8 cellular contexts compared by ENCODE assay signal in the genomic region with DNA sequence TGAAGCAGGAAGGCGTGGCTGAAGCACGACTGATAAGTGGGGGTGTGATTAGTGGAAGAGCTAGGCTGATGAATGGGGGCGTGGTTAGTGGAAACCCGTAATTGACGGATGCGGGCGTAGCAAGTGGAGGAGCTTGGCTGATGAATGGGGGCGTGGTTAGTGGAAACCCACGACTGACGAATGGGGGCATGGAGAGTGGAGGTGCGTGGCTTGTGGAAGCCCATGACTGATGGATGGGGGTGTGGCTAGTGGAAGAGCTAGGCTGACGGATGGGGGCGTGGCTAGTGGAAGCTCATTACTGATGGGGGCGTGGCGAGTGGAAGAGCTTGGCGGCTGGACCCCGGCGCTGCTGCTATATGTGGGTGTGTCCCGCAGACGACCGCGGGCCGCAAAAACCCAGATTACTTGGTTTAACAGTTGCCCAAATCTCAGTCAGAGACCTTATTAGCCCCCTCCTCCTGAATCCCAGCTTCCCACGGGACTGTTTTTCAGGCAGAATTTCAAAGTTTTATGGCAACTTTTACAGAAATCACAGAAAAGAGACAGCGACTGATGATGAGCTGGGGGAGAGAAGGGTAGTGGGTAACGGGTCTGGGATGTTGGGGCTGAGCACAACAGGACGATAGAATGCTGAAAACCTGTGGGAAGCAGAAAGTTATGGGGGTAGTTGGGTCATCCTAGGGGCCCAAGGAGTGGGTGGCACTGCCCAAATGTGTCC. TPM values are rescaled to one million over a fixed set of nuclear protein-coding genes. Genes with fewer than 3 reads are reported as not detected.
A peak's percentile ranks its signal among the peaks of the same experiment; 100 is the strongest.
DNase-seq lines count a peak whose midpoint lies in the region; ATAC-seq and TF ChIP-seq lines count a peak whose summit lies in the region.

No MANE protein-coding gene starts in this region.

- intact Hi-C loops in Right ventricle myocardium superior (cut with DNase I), result loop anchor here (10.0 kb wide), 1 partner anchor 134 kb away; no protein-coding TSS in a partner anchor
- intact Hi-C loops in upper lobe of right lung (cut with DNase I), result no loop called here

- H3K4me1 Mint-ChIP-seq in activated naive CD8-positive, alpha-beta T cell treated with anti-CD3 and anti-CD28 coated beads for 36 hours, result peaks cover 14% of the 10 kb centered on the region

- peaks cover 16% of the 10 kb centered on the region for H3K27me3 Mint-ChIP-seq in activated naive CD8-positive, alpha-beta T cell treated with anti-CD3 and anti-CD28 coated beads for 36 hours

- H3K9me3 Mint-ChIP-seq in activated naive CD8-positive, alpha-beta T cell treated with anti-CD3 and anti-CD28 coated beads for 36 hours, result peaks cover 1% of the 10 kb centered on the region

- peaks cover 14% of the 10 kb centered on the region for H3K4me1 ChIP-seq in upper lobe of right lung

- TF ChIP-seq CTCF in GM13976 (IDR thresholded peaks at IDR 0.05; ENCODE audit: borderline replicate concordance, control extremely low read depth, extremely low read depth, insufficient read depth, missing control alignments) (no peak), upper lobe of right lung (IDR thresholded peaks at IDR 0.05) (no peak)

- no peaks in the 10 kb centered on the region for H3K36me3 Mint-ChIP-seq in activated naive CD8-positive, alpha-beta T cell treated with anti-CD3 and anti-CD28 coated beads for 36 hours

- peak; percentile 88 for ATAC-seq in SK-N-SH treated with all-trans-retinoic acid at 6 μM for 48 hours
- ATAC-seq in Right ventricle myocardium superior (ENCODE audit: poor library complexity), result peak; percentile 86
- peak; percentile 86 for ATAC-seq in upper lobe of right lung
- ATAC-seq in HG02759 (IDR thresholded peaks at IDR 0.05; ENCODE audit: unreplicated experiment), result no peak

- no peaks in the 10 kb centered on the region for H3K36me3 ChIP-seq in upper lobe of right lung

- no peak overlapping the region for H3K27ac Mint-ChIP-seq in activated naive CD8-positive, alpha-beta T cell treated with anti-CD3 and anti-CD28 coated beads for 36 hours

- in situ Hi-C loops in GM13976 (cut with MboI; ENCODE audit: low sequenced_read_pairs, unreplicated experiment), result no loop called here

- peak; percentile 92 for DNase-seq in GM13976 (ENCODE audit: low spot score)
- DNase-seq in NCI-H128 (lab: John Stamatoyannopoulos, UW; ENCODE audit: unreplicated experiment), result peak; percentile 98
- peak; percentile 91 for DNase-seq in activated naive CD8-positive, alpha-beta T cell treated with anti-CD3 and anti-CD28 coated beads for 36 hours
- DNase-seq in Right ventricle myocardium superior, result peak; percentile 88
- DNase-seq in pons (ENCODE audit: low spot score), result peak; percentile 95
- peak; percentile 86 for DNase-seq in upper lobe of right lung

- H3K9me3 ChIP-seq in upper lobe of right lung, result no peaks in the 10 kb centered on the region

- H3K27ac ChIP-seq in upper lobe of right lung, result no peak overlapping the region

- no peak overlapping the region for H3K4me3 ChIP-seq in upper lobe of right lung

- H3K27me3 ChIP-seq in upper lobe of right lung, result peaks cover 59% of the 10 kb centered on the region

- H3K4me3 Mint-ChIP-seq in activated naive CD8-positive, alpha-beta T cell treated with anti-CD3 and anti-CD28 coated beads for 36 hours, result no peak overlapping the region

TF ChIP-seq in SK-N-SH treated with all-trans-retinoic acid at 6 μM for 48 hours, 23 proteins besides CTCF, POLR2A, EP300 and RAD21:
- TF ChIP-seq ZNF8 (CRISPR knock-in tag; IDR thresholded peaks at IDR 0.05), result no peak

RNA-seq across cellular contexts. Expression of gene MEIS3, which starts 9.0 kb away (rescaled TPM):
- total RNA-seq in activated naive CD8-positive, alpha-beta T cell treated with anti-CD3 and anti-CD28 coated beads for 36 hours, result not detected
- 3.1 TPM for total RNA-seq in Right ventricle myocardium superior
- 4.3 TPM for total RNA-seq in upper lobe of right lung

RNA-seq across cellular contexts. Expression of gene SLC8A2, which starts 43.4 kb away (rescaled TPM):
- under 1 TPM; 0.37 to 0.38 TPM for total RNA-seq in activated naive CD8-positive, alpha-beta T cell treated with anti-CD3 and anti-CD28 coated beads for 36 hours
- total RNA-seq in Right ventricle myocardium superior, result 0.11 TPM
- 0.23 TPM for total RNA-seq in upper lobe of right lung

RNA-seq across cellular contexts. Expression of gene KPTN, which starts 55.7 kb away (rescaled TPM):
- 10 to 100 TPM; 12.4 to 13.4 TPM for total RNA-seq in activated naive CD8-positive, alpha-beta T cell treated with anti-CD3 and anti-CD28 coated beads for 36 hours
- 8.4 TPM for total RNA-seq in Right ventricle myocardium superior
- 9.3 TPM for total RNA-seq in upper lobe of right lung
